2 cellular contexts compared by ENCODE assay signal in the genomic region with DNA sequence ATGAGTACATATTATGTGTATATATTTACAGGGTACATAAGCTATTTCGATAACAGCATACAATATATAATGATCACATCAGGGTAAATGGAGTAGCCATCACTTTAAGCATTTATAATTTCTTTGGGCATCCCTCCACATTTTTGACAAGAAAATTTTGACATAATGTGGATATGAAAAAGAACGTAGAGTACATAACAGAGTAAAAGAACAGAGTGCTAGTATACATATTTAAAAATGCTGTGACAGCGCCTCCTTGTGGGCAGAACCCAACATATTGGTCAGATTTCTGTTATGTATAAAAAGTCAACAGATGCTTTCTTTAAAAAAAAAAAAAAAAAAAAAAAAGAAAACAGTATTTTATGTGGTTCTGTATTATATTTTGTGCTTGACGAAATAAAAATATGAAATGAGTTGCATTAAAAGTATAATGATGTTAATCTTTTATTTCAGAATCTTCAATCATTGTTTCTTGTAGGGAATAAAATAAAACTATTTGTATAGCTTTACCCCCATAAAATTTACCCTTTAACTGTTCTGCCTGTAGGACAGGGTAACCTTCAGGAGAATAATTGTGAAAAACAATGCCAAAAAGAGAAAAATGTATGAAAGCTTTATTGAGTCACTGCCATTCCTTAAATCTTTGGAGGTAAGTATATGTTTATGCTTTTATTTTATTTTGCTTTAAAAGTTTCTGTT.
TF ChIP-seq lines count a peak whose summit lies in the region.

No MANE protein-coding gene starts in this region.

TF ChIP-seq in HEK293T, 16 proteins besides CTCF, POLR2A, EP300 and RAD21:
- TF ChIP-seq FOXA1 (IDR thresholded peaks at IDR 0.05) (no peak), FOXM1 (IDR thresholded peaks at IDR 0.05; ENCODE audit: borderline replicate concordance) (no peak), ZNF384 (IDR thresholded peaks at IDR 0.05) (peak; percentile 75)

TF ChIP-seq in H1, 55 proteins besides CTCF, POLR2A, EP300 and RAD21:
- no peak for TF ChIP-seq ZNF274 (IDR thresholded peaks at IDR 0.05; ENCODE audit: borderline replicate concordance, extremely low read depth, low read length)
- TF ChIP-seq EZH2 (IDR thresholded peaks at IDR 0.05; ENCODE audit: low read depth, low read length, severe bottlenecking) = no peak
- no peak for TF ChIP-seq KDM5A (IDR thresholded peaks at IDR 0.05; ENCODE audit: low read length)
- TF ChIP-seq GABPA (IDR thresholded peaks at IDR 0.05; ENCODE audit: borderline replicate concordance, insufficient read depth, low read length) = no peak
- TF ChIP-seq MAFK (IDR thresholded peaks at IDR 0.05; ENCODE audit: low read depth, low read length) = no peak
- TF ChIP-seq YY1 (IDR thresholded peaks at IDR 0.05; ENCODE audit: low read depth, low read length) = no peak
- TF ChIP-seq SRF (IDR thresholded peaks at IDR 0.05; ENCODE audit: low read depth, low read length) = no peak
- TF ChIP-seq GTF2F1 (IDR thresholded peaks at IDR 0.05; ENCODE audit: borderline replicate concordance, low read depth, low read length) = no peak
- no peak for TF ChIP-seq KDM4A (IDR thresholded peaks at IDR 0.05; ENCODE audit: low read depth, low read length, severe bottlenecking)
- no peak for TF ChIP-seq BACH1 (IDR thresholded peaks at IDR 0.05; ENCODE audit: low read length)
- TF ChIP-seq NRF1 (IDR thresholded peaks at IDR 0.05; ENCODE audit: low read depth, low read length) = no peak
